1 cellular context compared by ENCODE assay signal in the genomic region with DNA sequence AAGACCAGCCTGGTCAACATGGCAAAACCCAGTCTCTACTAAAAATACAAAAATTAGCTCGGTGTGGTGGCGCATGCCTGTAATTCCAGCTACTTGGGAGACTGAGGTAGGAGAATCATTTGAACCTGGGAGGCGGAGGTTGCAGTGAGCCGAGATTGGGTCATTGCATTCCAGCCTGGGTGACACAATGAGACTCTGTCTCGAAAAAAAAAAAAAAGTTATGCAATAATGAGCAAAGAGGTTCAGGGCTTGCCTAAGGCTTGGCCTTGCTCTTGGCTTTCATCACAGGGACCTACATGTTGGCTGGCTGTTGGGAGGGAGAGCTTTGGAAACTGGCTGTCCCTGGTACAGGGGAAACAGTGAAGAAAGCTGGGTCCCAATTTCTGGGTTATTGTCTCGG.
TF ChIP-seq lines count a peak whose summit lies in the region.

No MANE protein-coding gene starts in this region.

TF ChIP-seq in HepG2, 621 proteins besides CTCF, POLR2A, EP300 and RAD21 (continued from another document and continues in another):
- TF ChIP-seq, protein P1, sequence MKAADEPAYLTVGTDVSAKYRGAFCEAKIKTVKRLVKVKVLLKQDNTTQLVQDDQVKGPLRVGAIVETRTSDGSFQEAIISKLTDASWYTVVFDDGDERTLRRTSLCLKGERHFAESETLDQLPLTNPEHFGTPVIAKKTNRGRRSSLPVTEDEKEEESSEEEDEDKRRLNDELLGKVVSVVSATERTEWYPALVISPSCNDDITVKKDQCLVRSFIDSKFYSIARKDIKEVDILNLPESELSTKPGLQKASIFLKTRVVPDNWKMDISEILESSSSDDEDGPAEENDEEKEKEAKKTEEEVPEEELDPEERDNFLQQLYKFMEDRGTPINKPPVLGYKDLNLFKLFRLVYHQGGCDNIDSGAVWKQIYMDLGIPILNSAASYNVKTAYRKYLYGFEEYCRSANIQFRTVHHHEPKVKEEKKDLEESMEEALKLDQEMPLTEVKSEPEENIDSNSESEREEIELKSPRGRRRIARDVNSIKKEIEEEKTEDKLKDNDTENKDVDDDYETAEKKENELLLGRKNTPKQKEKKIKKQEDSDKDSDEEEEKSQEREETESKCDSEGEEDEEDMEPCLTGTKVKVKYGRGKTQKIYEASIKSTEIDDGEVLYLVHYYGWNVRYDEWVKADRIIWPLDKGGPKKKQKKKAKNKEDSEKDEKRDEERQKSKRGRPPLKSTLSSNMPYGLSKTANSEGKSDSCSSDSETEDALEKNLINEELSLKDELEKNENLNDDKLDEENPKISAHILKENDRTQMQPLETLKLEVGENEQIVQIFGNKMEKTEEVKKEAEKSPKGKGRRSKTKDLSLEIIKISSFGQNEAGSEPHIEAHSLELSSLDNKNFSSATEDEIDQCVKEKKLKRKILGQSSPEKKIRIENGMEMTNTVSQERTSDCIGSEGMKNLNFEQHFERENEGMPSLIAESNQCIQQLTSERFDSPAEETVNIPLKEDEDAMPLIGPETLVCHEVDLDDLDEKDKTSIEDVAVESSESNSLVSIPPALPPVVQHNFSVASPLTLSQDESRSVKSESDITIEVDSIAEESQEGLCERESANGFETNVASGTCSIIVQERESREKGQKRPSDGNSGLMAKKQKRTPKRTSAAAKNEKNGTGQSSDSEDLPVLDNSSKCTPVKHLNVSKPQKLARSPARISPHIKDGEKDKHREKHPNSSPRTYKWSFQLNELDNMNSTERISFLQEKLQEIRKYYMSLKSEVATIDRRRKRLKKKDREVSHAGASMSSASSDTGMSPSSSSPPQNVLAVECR (CRISPR knock-in tag; IDR thresholded peaks at IDR 0.05; ENCODE audit: borderline replicate concordance), result peak; percentile 47; the same call in 1 of the 2 replicates
- TF ChIP-seq, protein P2, sequence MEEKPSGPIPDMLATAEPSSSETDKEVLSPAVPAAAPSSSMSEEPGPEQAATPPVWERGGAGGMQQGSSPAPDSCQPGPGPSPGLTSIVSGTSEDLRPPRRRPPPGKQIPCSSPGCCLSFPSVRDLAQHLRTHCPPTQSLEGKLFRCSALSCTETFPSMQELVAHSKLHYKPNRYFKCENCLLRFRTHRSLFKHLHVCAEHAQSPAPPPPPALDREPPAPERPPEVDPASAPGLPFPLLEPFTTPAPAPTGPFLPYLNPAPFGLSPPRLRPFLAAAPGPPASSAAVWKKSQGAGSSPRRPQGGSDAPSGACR (CRISPR knock-in tag; IDR thresholded peaks at IDR 0.05), result peak; percentile 72
- TF ChIP-seq ESRRA (CRISPR knock-in tag; IDR thresholded peaks at IDR 0.05; ENCODE audit: low read depth), result 0 out of 2 replicates have a peak, but pooled peaks have one; percentile 66
- TF ChIP-seq, protein P3, sequence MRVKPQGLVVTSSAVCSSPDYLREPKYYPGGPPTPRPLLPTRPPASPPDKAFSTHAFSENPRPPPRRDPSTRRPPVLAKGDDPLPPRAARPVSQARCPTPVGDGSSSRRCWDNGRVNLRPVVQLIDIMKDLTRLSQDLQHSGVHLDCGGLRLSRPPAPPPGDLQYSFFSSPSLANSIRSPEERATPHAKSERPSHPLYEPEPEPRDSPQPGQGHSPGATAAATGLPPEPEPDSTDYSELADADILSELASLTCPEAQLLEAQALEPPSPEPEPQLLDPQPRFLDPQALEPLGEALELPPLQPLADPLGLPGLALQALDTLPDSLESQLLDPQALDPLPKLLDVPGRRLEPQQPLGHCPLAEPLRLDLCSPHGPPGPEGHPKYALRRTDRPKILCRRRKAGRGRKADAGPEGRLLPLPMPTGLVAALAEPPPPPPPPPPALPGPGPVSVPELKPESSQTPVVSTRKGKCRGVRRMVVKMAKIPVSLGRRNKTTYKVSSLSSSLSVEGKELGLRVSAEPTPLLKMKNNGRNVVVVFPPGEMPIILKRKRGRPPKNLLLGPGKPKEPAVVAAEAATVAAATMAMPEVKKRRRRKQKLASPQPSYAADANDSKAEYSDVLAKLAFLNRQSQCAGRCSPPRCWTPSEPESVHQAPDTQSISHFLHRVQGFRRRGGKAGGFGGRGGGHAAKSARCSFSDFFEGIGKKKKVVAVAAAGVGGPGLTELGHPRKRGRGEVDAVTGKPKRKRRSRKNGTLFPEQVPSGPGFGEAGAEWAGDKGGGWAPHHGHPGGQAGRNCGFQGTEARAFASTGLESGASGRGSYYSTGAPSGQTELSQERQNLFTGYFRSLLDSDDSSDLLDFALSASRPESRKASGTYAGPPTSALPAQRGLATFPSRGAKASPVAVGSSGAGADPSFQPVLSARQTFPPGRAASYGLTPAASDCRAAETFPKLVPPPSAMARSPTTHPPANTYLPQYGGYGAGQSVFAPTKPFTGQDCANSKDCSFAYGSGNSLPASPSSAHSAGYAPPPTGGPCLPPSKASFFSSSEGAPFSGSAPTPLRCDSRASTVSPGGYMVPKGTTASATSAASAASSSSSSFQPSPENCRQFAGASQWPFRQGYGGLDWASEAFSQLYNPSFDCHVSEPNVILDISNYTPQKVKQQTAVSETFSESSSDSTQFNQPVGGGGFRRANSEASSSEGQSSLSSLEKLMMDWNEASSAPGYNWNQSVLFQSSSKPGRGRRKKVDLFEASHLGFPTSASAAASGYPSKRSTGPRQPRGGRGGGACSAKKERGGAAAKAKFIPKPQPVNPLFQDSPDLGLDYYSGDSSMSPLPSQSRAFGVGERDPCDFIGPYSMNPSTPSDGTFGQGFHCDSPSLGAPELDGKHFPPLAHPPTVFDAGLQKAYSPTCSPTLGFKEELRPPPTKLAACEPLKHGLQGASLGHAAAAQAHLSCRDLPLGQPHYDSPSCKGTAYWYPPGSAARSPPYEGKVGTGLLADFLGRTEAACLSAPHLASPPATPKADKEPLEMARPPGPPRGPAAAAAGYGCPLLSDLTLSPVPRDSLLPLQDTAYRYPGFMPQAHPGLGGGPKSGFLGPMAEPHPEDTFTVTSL (CRISPR knock-in tag; IDR thresholded peaks at IDR 0.05; ENCODE audit: borderline replicate concordance), result peak; percentile 78; the same call in 1 of the 2 replicates
- TF ChIP-seq, protein P4, sequence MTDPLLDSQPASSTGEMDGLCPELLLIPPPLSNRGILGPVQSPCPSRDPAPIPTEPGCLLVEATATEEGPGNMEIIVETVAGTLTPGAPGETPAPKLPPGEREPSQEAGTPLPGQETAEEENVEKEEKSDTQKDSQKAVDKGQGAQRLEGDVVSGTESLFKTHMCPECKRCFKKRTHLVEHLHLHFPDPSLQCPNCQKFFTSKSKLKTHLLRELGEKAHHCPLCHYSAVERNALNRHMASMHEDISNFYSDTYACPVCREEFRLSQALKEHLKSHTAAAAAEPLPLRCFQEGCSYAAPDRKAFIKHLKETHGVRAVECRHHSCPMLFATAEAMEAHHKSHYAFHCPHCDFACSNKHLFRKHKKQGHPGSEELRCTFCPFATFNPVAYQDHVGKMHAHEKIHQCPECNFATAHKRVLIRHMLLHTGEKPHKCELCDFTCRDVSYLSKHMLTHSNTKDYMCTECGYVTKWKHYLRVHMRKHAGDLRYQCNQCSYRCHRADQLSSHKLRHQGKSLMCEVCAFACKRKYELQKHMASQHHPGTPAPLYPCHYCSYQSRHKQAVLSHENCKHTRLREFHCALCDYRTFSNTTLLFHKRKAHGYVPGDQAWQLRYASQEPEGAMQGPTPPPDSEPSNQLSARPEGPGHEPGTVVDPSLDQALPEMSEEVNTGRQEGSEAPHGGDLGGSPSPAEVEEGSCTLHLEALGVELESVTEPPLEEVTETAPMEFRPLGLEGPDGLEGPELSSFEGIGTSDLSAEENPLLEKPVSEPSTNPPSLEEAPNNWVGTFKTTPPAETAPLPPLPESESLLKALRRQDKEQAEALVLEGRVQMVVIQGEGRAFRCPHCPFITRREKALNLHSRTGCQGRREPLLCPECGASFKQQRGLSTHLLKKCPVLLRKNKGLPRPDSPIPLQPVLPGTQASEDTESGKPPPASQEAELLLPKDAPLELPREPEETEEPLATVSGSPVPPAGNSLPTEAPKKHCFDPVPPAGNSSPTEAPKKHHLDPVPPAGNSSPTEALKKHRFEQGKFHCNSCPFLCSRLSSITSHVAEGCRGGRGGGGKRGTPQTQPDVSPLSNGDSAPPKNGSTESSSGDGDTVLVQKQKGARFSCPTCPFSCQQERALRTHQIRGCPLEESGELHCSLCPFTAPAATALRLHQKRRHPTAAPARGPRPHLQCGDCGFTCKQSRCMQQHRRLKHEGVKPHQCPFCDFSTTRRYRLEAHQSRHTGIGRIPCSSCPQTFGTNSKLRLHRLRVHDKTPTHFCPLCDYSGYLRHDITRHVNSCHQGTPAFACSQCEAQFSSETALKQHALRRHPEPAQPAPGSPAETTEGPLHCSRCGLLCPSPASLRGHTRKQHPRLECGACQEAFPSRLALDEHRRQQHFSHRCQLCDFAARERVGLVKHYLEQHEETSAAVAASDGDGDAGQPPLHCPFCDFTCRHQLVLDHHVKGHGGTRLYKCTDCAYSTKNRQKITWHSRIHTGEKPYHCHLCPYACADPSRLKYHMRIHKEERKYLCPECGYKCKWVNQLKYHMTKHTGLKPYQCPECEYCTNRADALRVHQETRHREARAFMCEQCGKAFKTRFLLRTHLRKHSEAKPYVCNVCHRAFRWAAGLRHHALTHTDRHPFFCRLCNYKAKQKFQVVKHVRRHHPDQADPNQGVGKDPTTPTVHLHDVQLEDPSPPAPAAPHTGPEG (CRISPR knock-in tag; IDR thresholded peaks at IDR 0.05), result peak; percentile 48; the same call in 1 of the 2 replicates
- TF ChIP-seq, protein P5, sequence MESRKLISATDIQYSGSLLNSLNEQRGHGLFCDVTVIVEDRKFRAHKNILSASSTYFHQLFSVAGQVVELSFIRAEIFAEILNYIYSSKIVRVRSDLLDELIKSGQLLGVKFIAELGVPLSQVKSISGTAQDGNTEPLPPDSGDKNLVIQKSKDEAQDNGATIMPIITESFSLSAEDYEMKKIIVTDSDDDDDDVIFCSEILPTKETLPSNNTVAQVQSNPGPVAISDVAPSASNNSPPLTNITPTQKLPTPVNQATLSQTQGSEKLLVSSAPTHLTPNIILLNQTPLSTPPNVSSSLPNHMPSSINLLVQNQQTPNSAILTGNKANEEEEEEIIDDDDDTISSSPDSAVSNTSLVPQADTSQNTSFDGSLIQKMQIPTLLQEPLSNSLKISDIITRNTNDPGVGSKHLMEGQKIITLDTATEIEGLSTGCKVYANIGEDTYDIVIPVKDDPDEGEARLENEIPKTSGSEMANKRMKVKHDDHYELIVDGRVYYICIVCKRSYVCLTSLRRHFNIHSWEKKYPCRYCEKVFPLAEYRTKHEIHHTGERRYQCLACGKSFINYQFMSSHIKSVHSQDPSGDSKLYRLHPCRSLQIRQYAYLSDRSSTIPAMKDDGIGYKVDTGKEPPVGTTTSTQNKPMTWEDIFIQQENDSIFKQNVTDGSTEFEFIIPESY (CRISPR knock-in tag; IDR thresholded peaks at IDR 0.05), result peak; percentile 68
- TF ChIP-seq, protein P6, sequence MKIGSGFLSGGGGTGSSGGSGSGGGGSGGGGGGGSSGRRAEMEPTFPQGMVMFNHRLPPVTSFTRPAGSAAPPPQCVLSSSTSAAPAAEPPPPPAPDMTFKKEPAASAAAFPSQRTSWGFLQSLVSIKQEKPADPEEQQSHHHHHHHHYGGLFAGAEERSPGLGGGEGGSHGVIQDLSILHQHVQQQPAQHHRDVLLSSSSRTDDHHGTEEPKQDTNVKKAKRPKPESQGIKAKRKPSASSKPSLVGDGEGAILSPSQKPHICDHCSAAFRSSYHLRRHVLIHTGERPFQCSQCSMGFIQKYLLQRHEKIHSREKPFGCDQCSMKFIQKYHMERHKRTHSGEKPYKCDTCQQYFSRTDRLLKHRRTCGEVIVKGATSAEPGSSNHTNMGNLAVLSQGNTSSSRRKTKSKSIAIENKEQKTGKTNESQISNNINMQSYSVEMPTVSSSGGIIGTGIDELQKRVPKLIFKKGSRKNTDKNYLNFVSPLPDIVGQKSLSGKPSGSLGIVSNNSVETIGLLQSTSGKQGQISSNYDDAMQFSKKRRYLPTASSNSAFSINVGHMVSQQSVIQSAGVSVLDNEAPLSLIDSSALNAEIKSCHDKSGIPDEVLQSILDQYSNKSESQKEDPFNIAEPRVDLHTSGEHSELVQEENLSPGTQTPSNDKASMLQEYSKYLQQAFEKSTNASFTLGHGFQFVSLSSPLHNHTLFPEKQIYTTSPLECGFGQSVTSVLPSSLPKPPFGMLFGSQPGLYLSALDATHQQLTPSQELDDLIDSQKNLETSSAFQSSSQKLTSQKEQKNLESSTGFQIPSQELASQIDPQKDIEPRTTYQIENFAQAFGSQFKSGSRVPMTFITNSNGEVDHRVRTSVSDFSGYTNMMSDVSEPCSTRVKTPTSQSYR (CRISPR knock-in tag; IDR thresholded peaks at IDR 0.05; ENCODE audit: borderline replicate concordance), result peak; percentile 71; the same call in 1 of the 2 replicates
- TF ChIP-seq ZNF788 (CRISPR knock-in tag; IDR thresholded peaks at IDR 0.05; ENCODE audit: borderline replicate concordance), result peak; percentile 95
- peak; percentile 78; the same call in 1 of the 2 replicates for TF ChIP-seq ZNF782 (CRISPR knock-in tag; IDR thresholded peaks at IDR 0.05; ENCODE audit: borderline replicate concordance)
- TF ChIP-seq, protein P7, sequence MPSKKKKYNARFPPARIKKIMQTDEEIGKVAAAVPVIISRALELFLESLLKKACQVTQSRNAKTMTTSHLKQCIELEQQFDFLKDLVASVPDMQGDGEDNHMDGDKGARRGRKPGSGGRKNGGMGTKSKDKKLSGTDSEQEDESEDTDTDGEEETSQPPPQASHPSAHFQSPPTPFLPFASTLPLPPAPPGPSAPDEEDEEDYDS (CRISPR knock-in tag; IDR thresholded peaks at IDR 0.05), result peak; percentile 59
- TF ChIP-seq ZNF644 (CRISPR knock-in tag; IDR thresholded peaks at IDR 0.05; ENCODE audit: low read depth), result peak; percentile 100
- TF ChIP-seq WIZ (CRISPR knock-in tag; IDR thresholded peaks at IDR 0.05), result 0 out of 2 replicates have a peak, but pooled peaks have one; percentile 49
- TF ChIP-seq, protein P8, sequence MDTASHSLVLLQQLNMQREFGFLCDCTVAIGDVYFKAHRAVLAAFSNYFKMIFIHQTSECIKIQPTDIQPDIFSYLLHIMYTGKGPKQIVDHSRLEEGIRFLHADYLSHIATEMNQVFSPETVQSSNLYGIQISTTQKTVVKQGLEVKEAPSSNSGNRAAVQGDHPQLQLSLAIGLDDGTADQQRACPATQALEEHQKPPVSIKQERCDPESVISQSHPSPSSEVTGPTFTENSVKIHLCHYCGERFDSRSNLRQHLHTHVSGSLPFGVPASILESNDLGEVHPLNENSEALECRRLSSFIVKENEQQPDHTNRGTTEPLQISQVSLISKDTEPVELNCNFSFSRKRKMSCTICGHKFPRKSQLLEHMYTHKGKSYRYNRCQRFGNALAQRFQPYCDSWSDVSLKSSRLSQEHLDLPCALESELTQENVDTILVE (CRISPR knock-in tag; IDR thresholded peaks at IDR 0.05), result peak; percentile 76; the same call in 1 of the 2 replicates
- TF ChIP-seq, protein P9, sequence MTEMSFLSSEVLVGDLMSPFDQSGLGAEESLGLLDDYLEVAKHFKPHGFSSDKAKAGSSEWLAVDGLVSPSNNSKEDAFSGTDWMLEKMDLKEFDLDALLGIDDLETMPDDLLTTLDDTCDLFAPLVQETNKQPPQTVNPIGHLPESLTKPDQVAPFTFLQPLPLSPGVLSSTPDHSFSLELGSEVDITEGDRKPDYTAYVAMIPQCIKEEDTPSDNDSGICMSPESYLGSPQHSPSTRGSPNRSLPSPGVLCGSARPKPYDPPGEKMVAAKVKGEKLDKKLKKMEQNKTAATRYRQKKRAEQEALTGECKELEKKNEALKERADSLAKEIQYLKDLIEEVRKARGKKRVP (CRISPR knock-in tag; IDR thresholded peaks at IDR 0.05), result peak in 1 of 2 experiments; percentile 97; a peak in 2 of 4 replicates
- peak; percentile 82 for TF ChIP-seq NR2F6 (IDR thresholded peaks at IDR 0.05)
- TF ChIP-seq NR2F6 (CRISPR knock-in tag; IDR thresholded peaks at IDR 0.05), result peak; percentile 92
- peak; percentile 79; the same call in 1 of the 2 replicates for TF ChIP-seq ZBTB7B (CRISPR knock-in tag; IDR thresholded peaks at IDR 0.05)
